In genomic region chr20:53513489-53514298, GRCh38 we compare ENCODE assay signal across 25 cellular contexts.
DNase-seq lines count a peak whose midpoint lies in the region; ATAC-seq and TF ChIP-seq lines count a peak whose summit lies in the region.
"Had no signal": no experiment of that assay in that cellular context is flagged by ENCODE, and none has a peak within 500 bp of the region (broad histone marks: within the 10 kb centered on the region; RNA-seq: fewer than 3 reads in every experiment).

No MANE protein-coding gene starts in this region.

- H3F3A ChIP-seq in GM23248 (ENCODE audit: insufficient read depth), result no peaks in the 10 kb centered on the region

- H3K4me1 ChIP-seq in GM23248 (ENCODE audit: insufficient read depth) (no peaks in the 10 kb centered on the region), hepatocyte (ENCODE audit: insufficient read depth) (peaks cover 3% of the 10 kb centered on the region)
- H3K4me1 ChIP-seq: gastrocnemius medialis, prostate gland, upper lobe of left lung had no signal

- ATAC-seq in HG03108 (IDR thresholded peaks at IDR 0.05; ENCODE audit: unreplicated experiment), result no peak
- ATAC-seq: gastrocnemius medialis; natural killer cell treated with Interleukin-12 subunit alpha and Interleukin-12 subunit beta and Interleukin-15 and Interleukin-18, amount 100 ng/mL, for 72 hours; stimulated activated naive CD8-positive, alpha-beta T cell treated with anti-CD3 and anti-CD28 coated beads, Interleukin-15, amount 100 ng/mL, for 72 hours; WTC11 had no signal

- H2AFZ ChIP-seq in GM23248 (no peak overlapping the region), hepatocyte (no peak overlapping the region)
- H2AFZ ChIP-seq: PC-9 had no signal

- in situ Hi-C loops in GM23248 (cut with MboI), result no loop called here

- H3K36me3 ChIP-seq in GM23248 (ENCODE audit: low read depth), result no peaks in the 10 kb centered on the region
- H3K36me3 ChIP-seq in hepatocyte (replicated peaks; ENCODE audit: insufficient read depth, low read depth), result no peaks in the 10 kb centered on the region
- H3K36me3 ChIP-seq: gastrocnemius medialis, HAP-1, prostate gland, upper lobe of left lung had no signal

- H3K79me2 ChIP-seq in GM23248 (ENCODE audit: insufficient read depth) (no peaks in the 10 kb centered on the region), hepatocyte (no peaks in the 10 kb centered on the region)

- H3K27ac ChIP-seq in GM23248 (no peak overlapping the region), hepatocyte (peak overlapping the region; percentile 89)
- H3K27ac ChIP-seq: gastrocnemius medialis, PC-9, prostate gland, SK-N-MC, upper lobe of left lung had no signal

- DNase-seq in GM23248 (peak; percentile 54), NCI-H748 treated with DMSO at 0.1 percent for 48 hours (lab: John Stamatoyannopoulos, UW) (peak; percentile 64), hepatocyte (ENCODE audit: low spot score) (peak; percentile 81), putamen (ENCODE audit: low spot score) (peak; percentile 78), germinal center (ENCODE audit: low spot score) (no peak), NCI-H82 (lab: John Stamatoyannopoulos, UW) (no peak)
- DNase-seq in stimulated activated naive CD4-positive, alpha-beta T cell (lab: John Stamatoyannopoulos, UW), result no peak
- DNase-seq: activated naive CD4-positive, alpha-beta T cell treated with anti-CD3 and anti-CD28 coated beads, Interleukin-2, amount 10 ng/mL, durations not matched to agents 7 days and 5 days; activated T-cell treated with anti-CD3 and anti-CD28 coated beads, Interleukin-2, amount 50 U/mL, for 48 hours; aorta; cerebellar nuclear complex; effector CD8-positive, alpha-beta T cell; gastrocnemius medialis; NCI-H2171 treated with DMSO at 0.1 percent for 48 hours; PC-9; stimulated activated CD4-positive, alpha-beta T cell treated with anti-CD3 and anti-CD28 coated beads, Interleukin-4, amount 100 ng/mL, for 1 hour; stimulated activated naive CD8-positive, alpha-beta T cell treated with anti-CD3 and anti-CD28 coated beads, Interleukin-15, amount 100 ng/mL, for 72 hours; upper lobe of left lung had no signal

- H3K4me3 ChIP-seq in GM23248 (no peak overlapping the region), hepatocyte (no peak overlapping the region)
- H3K4me3 ChIP-seq: gastrocnemius medialis, HAP-1, PC-9, prostate gland, SK-N-MC, smooth muscle cell, upper lobe of left lung had no signal

- WGBS in GM23248 (ENCODE audit: low coverage in 1 of 2, low lambda C conversion rate in 2 of 2, missing lambda C conversion rate in 2 of 2), 2 experiments, result 76 to 80% methylated on average over 18 of the region's 18 CpGs
- 64% methylated on average over 18 of the region's 18 CpGs for whole genome bisulfite sequencing in hepatocyte (ENCODE audit: low lambda C conversion rate, missing lambda C conversion rate)

- no peaks in the 10 kb centered on the region for H3K27me3 ChIP-seq in GM23248 (replicated peaks; ENCODE audit: insufficient read depth)
- no peaks in the 10 kb centered on the region for H3K27me3 ChIP-seq in hepatocyte
- H3K27me3 ChIP-seq: gastrocnemius medialis, upper lobe of left lung had no signal

- H4K20me1 ChIP-seq in GM23248 (ENCODE audit: insufficient read depth), result no peaks in the 10 kb centered on the region
- H4K20me1 ChIP-seq in hepatocyte (ENCODE audit: insufficient read depth, poor library complexity, severe bottlenecking), result no peaks in the 10 kb centered on the region

- H3K9me2 ChIP-seq in GM23248 (ENCODE audit: insufficient read depth), result no peaks in the 10 kb centered on the region
- H3K9me2 ChIP-seq in hepatocyte (replicated peaks; ENCODE audit: insufficient read depth), result no peaks in the 10 kb centered on the region

- no peaks in the 10 kb centered on the region for H3K9me3 ChIP-seq in GM23248 (ENCODE audit: low read depth)
- no peaks in the 10 kb centered on the region for H3K9me3 ChIP-seq in hepatocyte (ENCODE audit: low read depth)
- H3K9me3 ChIP-seq: gastrocnemius medialis, HAP-1, prostate gland, upper lobe of left lung had no signal

- TF ChIP-seq CTCF in hepatocyte (IDR thresholded peaks at IDR 0.05; ENCODE audit: poor library complexity), result no peak

- H3K4me2 ChIP-seq in GM23248 (ENCODE audit: unreplicated experiment), result no peak overlapping the region
- peak overlapping the region; percentile 52 for H3K4me2 ChIP-seq in hepatocyte
- H3K4me2 ChIP-seq: PC-9, smooth muscle cell had no signal

- no peak overlapping the region for H3K9ac ChIP-seq in GM23248

Comparison
In these comparisons a context has a peak if more than half of its experiments do, and no peak if none do; other contexts are left out.
1. DNase-seq: peak in GM23248 (single experiment), NCI-H748 treated with DMSO at 0.1 percent for 48 hours (single experiment), hepatocyte (single experiment) and putamen (single experiment); none in germinal center (single experiment), NCI-H82 (single experiment) and stimulated activated naive CD4-positive, alpha-beta T cell (0 of 6).